Comparison of ENCODE assay signal across 8 cellular contexts in the genomic region with DNA sequence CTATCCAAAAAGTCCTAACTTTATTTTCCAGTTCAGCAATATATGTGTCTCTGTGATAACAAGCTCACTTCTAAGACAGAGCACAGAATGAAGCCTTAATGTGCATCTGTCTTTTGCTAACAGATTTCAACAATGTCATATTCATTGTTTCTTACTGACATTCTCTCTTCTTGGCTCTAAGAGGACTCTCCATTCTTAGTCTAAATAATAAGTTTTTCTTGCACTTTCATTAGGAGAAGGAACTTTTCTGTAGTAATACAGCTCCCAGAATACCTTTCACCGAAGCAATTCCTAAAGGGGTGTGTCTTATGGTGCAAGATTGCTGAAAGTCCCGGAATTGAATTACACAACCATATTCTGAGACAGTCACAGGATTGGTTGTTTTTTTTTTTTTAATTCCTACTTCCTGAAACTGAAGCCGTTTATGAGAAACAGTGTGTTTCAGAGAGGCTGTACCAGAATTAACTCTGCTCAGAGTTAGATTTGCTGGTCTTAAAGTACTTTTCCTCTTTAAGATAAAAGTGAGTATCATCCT. TPM values are rescaled to one million over a fixed set of nuclear protein-coding genes. Genes with fewer than 3 reads are reported as not detected.
DNase-seq lines count a peak whose midpoint lies in the region; ATAC-seq and TF ChIP-seq lines count a peak whose summit lies in the region.

A gene (plus strand): TSS at position 421 of the 535 bp plus-strand sequence.

- H3K4me1 ChIP-seq in PC-9 (replicated peaks; ENCODE audit: insufficient read depth) = peaks cover 9% of the 10 kb centered on the region

- peak within 1 kb of the TSS; percentile 79 for H3K4me2 ChIP-seq in PC-9

- H4K20me1 ChIP-seq in PC-9 (ENCODE audit: insufficient read depth) = no peaks in the 10 kb centered on the region

- TF ChIP-seq CTCF in PC-9 (conservative IDR thresholded peaks at IDR 0.05) = no peak

- H3K36me3 ChIP-seq in PC-9 (ENCODE audit: low read depth) = no peaks in the 10 kb centered on the region

- no peak within 1 kb of the TSS for H3K27ac Mint-ChIP-seq in central memory CD8-positive, alpha-beta T cell (ENCODE audit: low read depth)

- no TSS peak for BruUV-seq in PC-9 (replicated peaks; lab: Mats Ljungman, UMichigan)

- DNase-seq in AG20443 (ENCODE audit: low spot score) = peak; percentile 87
- DNase-seq in PC-9 = peak; percentile 6 to 87
- DNase-seq in central memory CD8-positive, alpha-beta T cell (ENCODE audit: low spot score in 2 of 2) = no peak
- DNase-seq in mesenteric fat pad (ENCODE audit: low spot score) = no peak
- no peak for DNase-seq in ureter (ENCODE audit: low spot score)
- DNase-seq in NCI-H1436 treated with DMSO at 0.1 percent for 48 hours (lab: John Stamatoyannopoulos, UW) = no peak

- no peaks in the 10 kb centered on the region for H3K79me2 ChIP-seq in PC-9 (ENCODE audit: low read depth)

- no peaks in the 10 kb centered on the region for H3K9me3 Mint-ChIP-seq in central memory CD8-positive, alpha-beta T cell

- POLR2A ChIA-PET in PC-9 (lab: Charles Lee; ENCODE audit: unreplicated experiment) = interaction anchor here (0.6 to 1.0 kb wide), 3 partner anchors 11 to 355 kb away, joined by 8 to 23 read pairs (median 13); a partner anchor contains a TSS

- H3K9me3 ChIP-seq in PC-9 (ENCODE audit: insufficient read depth, low read depth) = no peaks in the 10 kb centered on the region; the same call in 1 of the 2 replicates

- intact Hi-C loops in PC-9 (cut with micrococcal nuclease; ENCODE audit: unreplicated experiment) = no loop called here

- peak; percentile 87 for ATAC-seq in GM18909 (IDR thresholded peaks at IDR 0.05; ENCODE audit: poor library complexity, unreplicated experiment)
- ATAC-seq in HG03108 (IDR thresholded peaks at IDR 0.05; ENCODE audit: unreplicated experiment) = peak; percentile 88
- peak; percentile 56 for ATAC-seq in central memory CD8-positive, alpha-beta T cell (replicated peaks; ENCODE audit: extremely low read depth, poor library complexity, severe bottlenecking)

- CTCF ChIA-PET in PC-9 (lab: Charles Lee) = interaction anchor here (0.7 kb wide), 1 partner anchor 225 kb away, joined by 3 read pairs; no protein-coding TSS in a partner anchor

- H3K4me3 Mint-ChIP-seq in central memory CD8-positive, alpha-beta T cell = peak within 1 kb of the TSS; percentile 38

- peak within 1 kb of the TSS; percentile 59 for H3K4me3 ChIP-seq in PC-9

- no peaks in the 10 kb centered on the region for H3K4me1 Mint-ChIP-seq in central memory CD8-positive, alpha-beta T cell

- peak within 1 kb of the TSS; percentile 76 for H2AFZ ChIP-seq in PC-9

- no peaks in the 10 kb centered on the region for H3K27me3 Mint-ChIP-seq in central memory CD8-positive, alpha-beta T cell

- H3K27me3 ChIP-seq in PC-9 (ENCODE audit: insufficient read depth, low read depth) = no peaks in the 10 kb centered on the region

- H3K9me2 ChIP-seq in PC-9 (ENCODE audit: insufficient read depth) = no peaks in the 10 kb centered on the region

- H3F3A ChIP-seq in PC-9 (ENCODE audit: insufficient read depth, low read depth) = peaks cover 6% of the 10 kb centered on the region; the same call in 1 of the 2 replicates

- peak within 1 kb of the TSS; percentile 87 for H3K27ac ChIP-seq in PC-9

- no peaks in the 10 kb centered on the region for H3K36me3 Mint-ChIP-seq in central memory CD8-positive, alpha-beta T cell (ENCODE audit: insufficient read depth)

RNA-seq across cellular contexts. Expression of the gene that starts here (rescaled TPM):
- total RNA-seq in PC-9 (2021) = 31.0 and 35.4 TPM in 2 replicates
- total RNA-seq in mesenteric fat pad = 29.0 TPM
- 49.1 TPM for total RNA-seq in ureter

Comparison
In these comparisons a context has a peak if more than half of its experiments do, and no peak if none do; other contexts are left out.
1. DNase-seq: peak in AG20443 (single experiment) and PC-9 (2 of 2); none in central memory CD8-positive, alpha-beta T cell (0 of 2), mesenteric fat pad (single experiment), ureter (single experiment) and NCI-H1436 treated with DMSO at 0.1 percent for 48 hours (single experiment).
2. Peak in every context shown above with its lines, with median percentiles within 50 percentile points of each other: ATAC-seq.